1 cellular context compared by ENCODE assay signal in the genomic region with DNA sequence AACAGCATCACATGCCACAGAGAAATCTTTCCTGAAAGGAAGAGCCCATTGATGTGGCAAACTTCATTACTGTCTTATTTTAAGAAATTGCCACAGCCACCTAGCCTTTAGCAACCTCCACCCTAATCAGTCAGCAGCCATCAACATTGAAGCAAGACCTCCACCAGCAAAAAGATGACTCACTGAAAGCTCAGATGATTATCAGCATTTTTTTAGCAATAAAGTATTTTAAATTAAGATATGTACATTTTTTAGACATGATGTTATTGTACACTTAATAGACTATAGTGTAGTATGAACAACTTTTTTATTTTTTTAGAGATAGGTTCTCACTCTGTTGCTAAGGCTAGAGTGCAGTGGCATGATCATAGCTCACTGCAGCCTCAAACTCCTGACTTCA.
TF ChIP-seq lines count a peak whose summit lies in the region.

No MANE protein-coding gene starts in this region.

TF ChIP-seq in SK-N-SH, 30 proteins besides CTCF, POLR2A, EP300 and RAD21 (continued from another document):
- TF ChIP-seq, protein P1, sequence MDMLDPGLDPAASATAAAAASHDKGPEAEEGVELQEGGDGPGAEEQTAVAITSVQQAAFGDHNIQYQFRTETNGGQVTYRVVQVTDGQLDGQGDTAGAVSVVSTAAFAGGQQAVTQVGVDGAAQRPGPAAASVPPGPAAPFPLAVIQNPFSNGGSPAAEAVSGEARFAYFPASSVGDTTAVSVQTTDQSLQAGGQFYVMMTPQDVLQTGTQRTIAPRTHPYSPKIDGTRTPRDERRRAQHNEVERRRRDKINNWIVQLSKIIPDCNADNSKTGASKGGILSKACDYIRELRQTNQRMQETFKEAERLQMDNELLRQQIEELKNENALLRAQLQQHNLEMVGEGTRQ (IDR thresholded peaks at IDR 0.05; ENCODE audit: borderline replicate concordance, low read depth, low read length): no peak
- TF ChIP-seq RCOR1 (IDR thresholded peaks at IDR 0.05; ENCODE audit: low read length) (no peak), GABPA (IDR thresholded peaks at IDR 0.05; ENCODE audit: low read depth) (no peak)
- TF ChIP-seq, protein P2, sequence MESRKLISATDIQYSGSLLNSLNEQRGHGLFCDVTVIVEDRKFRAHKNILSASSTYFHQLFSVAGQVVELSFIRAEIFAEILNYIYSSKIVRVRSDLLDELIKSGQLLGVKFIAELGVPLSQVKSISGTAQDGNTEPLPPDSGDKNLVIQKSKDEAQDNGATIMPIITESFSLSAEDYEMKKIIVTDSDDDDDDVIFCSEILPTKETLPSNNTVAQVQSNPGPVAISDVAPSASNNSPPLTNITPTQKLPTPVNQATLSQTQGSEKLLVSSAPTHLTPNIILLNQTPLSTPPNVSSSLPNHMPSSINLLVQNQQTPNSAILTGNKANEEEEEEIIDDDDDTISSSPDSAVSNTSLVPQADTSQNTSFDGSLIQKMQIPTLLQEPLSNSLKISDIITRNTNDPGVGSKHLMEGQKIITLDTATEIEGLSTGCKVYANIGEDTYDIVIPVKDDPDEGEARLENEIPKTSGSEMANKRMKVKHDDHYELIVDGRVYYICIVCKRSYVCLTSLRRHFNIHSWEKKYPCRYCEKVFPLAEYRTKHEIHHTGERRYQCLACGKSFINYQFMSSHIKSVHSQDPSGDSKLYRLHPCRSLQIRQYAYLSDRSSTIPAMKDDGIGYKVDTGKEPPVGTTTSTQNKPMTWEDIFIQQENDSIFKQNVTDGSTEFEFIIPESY (IDR thresholded peaks at IDR 0.05; ENCODE audit: borderline replicate concordance, low read depth): peak; percentile 46; the same call in 1 of the 2 replicates
TF ChIP-seq in SK-N-SH: peak in this region for 12.
